In the genomic region with DNA sequence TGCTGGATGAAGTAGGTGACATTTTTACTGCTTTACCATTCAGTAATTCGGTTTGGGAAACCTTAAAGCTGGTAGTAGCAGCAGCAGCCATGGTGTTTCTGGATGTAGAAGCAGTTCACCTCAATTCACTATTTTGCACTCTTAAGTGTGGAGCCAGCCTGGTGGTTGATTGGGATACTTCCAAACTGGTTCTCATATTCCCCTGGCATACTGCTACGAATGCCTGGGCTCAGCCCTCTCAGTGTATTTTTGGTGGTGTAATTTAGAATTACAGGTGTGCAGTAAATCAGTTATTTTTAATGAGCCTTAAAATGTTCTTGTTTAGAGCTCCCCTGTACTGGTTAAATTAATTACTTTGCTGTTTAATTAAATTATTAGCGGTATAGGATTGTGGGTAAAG, we compare ENCODE assay signal across 1 cellular context.
TF ChIP-seq lines count a peak whose summit lies in the region.

No MANE protein-coding gene starts in this region.

TF ChIP-seq in SK-N-SH, 30 proteins besides CTCF, POLR2A, EP300 and RAD21 (continued from another document):
- TF ChIP-seq, protein P1, sequence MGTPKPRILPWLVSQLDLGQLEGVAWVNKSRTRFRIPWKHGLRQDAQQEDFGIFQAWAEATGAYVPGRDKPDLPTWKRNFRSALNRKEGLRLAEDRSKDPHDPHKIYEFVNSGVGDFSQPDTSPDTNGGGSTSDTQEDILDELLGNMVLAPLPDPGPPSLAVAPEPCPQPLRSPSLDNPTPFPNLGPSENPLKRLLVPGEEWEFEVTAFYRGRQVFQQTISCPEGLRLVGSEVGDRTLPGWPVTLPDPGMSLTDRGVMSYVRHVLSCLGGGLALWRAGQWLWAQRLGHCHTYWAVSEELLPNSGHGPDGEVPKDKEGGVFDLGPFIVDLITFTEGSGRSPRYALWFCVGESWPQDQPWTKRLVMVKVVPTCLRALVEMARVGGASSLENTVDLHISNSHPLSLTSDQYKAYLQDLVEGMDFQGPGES (IDR thresholded peaks at IDR 0.05; ENCODE audit: low read depth, low read length), result no peak
- TF ChIP-seq JUND (IDR thresholded peaks at IDR 0.05), result no peak
- TF ChIP-seq MAX (IDR thresholded peaks at IDR 0.05; ENCODE audit: low read depth), result no peak
- TF ChIP-seq ELF1 (IDR thresholded peaks at IDR 0.05), result no peak
- TF ChIP-seq REST (IDR thresholded peaks at IDR 0.05; ENCODE audit: low read depth, low read length), result no peak
- TF ChIP-seq TAF1 (IDR thresholded peaks at IDR 0.05; ENCODE audit: borderline replicate concordance, low read depth, low read length), result no peak
- TF ChIP-seq, protein P2, sequence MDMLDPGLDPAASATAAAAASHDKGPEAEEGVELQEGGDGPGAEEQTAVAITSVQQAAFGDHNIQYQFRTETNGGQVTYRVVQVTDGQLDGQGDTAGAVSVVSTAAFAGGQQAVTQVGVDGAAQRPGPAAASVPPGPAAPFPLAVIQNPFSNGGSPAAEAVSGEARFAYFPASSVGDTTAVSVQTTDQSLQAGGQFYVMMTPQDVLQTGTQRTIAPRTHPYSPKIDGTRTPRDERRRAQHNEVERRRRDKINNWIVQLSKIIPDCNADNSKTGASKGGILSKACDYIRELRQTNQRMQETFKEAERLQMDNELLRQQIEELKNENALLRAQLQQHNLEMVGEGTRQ (IDR thresholded peaks at IDR 0.05; ENCODE audit: borderline replicate concordance, low read depth, low read length), result no peak
- no peak for TF ChIP-seq YY1 (IDR thresholded peaks at IDR 0.05; ENCODE audit: low read depth)
- no peak for TF ChIP-seq USF1 (IDR thresholded peaks at IDR 0.05; ENCODE audit: borderline replicate concordance, low read depth)
- no peak for TF ChIP-seq POLR2AphosphoS5 (IDR thresholded peaks at IDR 0.05; ENCODE audit: low read depth, low read length)
- TF ChIP-seq FOXJ3 (CRISPR knock-in tag; IDR thresholded peaks at IDR 0.05), result no peak
- no peak for TF ChIP-seq MEF2A (IDR thresholded peaks at IDR 0.05; ENCODE audit: borderline replicate concordance, low read depth)
- TF ChIP-seq TEAD4 (IDR thresholded peaks at IDR 0.05; ENCODE audit: borderline replicate concordance, insufficient read depth), result no peak
- TF ChIP-seq SIN3A (IDR thresholded peaks at IDR 0.05; ENCODE audit: borderline replicate concordance, low read depth, low read length), result no peak
- no peak for TF ChIP-seq FOXM1 (IDR thresholded peaks at IDR 0.05; ENCODE audit: low read depth)
